18 cellular contexts compared by ENCODE assay signal in the genomic region with DNA sequence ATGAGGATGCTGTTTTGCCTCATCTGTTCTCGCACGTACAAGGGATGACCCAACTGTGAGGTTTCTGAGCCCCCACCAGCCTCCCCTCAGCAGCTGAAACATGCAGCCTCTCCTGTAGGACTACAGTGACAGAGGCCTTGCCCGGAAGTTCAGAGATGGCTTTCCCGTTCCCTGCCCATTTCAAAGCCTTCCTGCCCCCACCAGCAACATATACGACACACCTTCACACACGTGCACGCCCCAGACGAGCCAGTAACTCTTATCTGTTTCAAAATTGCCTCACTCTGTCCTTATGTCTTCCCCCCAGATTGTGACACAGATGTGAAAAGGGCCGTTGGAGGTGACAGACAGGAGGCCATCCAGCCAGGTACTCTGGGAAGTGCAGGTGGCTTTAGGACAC.
"Had no signal": no experiment of that assay in that cellular context is flagged by ENCODE, and none has a peak within 500 bp of the region (broad histone marks: within the 10 kb centered on the region; RNA-seq: fewer than 3 reads in every experiment).

No MANE protein-coding gene starts in this region.

- H3K36me3 Mint-ChIP-seq: activated CD8-positive, alpha-beta memory T cell treated with anti-CD3 and anti-CD28 coated beads, Interleukin-2, amount 10 ng/mL, durations not matched to agents 7 days and 5 days; activated naive CD8-positive, alpha-beta T cell treated with anti-CD3 and anti-CD28 coated beads for 36 hours; immature natural killer cell; naive thymus-derived CD8-positive, alpha-beta T cell had no signal

- FAIRE-seq: colon, endometrium had no signal

- H3K27ac Mint-ChIP-seq: activated CD4-positive, alpha-beta memory T cell treated with anti-CD3 and anti-CD28 coated beads, Interleukin-2, amount 10 ng/mL, durations not matched to agents 7 days and 5 days; activated CD8-positive, alpha-beta memory T cell treated with anti-CD3 and anti-CD28 coated beads, Interleukin-2, amount 10 ng/mL, durations not matched to agents 7 days and 5 days; activated naive CD8-positive, alpha-beta T cell treated with anti-CD3 and anti-CD28 coated beads for 36 hours; immature natural killer cell; naive thymus-derived CD8-positive, alpha-beta T cell had no signal

- H3K4me1 ChIP-seq: gastrocnemius medialis, transverse colon, uterus had no signal

- H3K4me3 Mint-ChIP-seq: activated CD4-positive, alpha-beta memory T cell treated with anti-CD3 and anti-CD28 coated beads, Interleukin-2, amount 10 ng/mL, durations not matched to agents 7 days and 5 days; activated CD8-positive, alpha-beta memory T cell treated with anti-CD3 and anti-CD28 coated beads, Interleukin-2, amount 10 ng/mL, durations not matched to agents 7 days and 5 days; activated naive CD8-positive, alpha-beta T cell treated with anti-CD3 and anti-CD28 coated beads for 36 hours; immature natural killer cell had no signal

- H3K9me3 ChIP-seq: gastrocnemius medialis, heart left ventricle, transverse colon, uterus had no signal

- H3K4me1 Mint-ChIP-seq: activated CD8-positive, alpha-beta memory T cell treated with anti-CD3 and anti-CD28 coated beads, Interleukin-2, amount 10 ng/mL, durations not matched to agents 7 days and 5 days; activated naive CD8-positive, alpha-beta T cell treated with anti-CD3 and anti-CD28 coated beads for 36 hours; immature natural killer cell had no signal

- H3K27ac ChIP-seq: gastrocnemius medialis, heart left ventricle, transverse colon, uterus, WERI-Rb-1 had no signal

- H3K27me3 ChIP-seq: gastrocnemius medialis, heart left ventricle, transverse colon, uterus had no signal

- ATAC-seq: activated CD8-positive, alpha-beta memory T cell treated with anti-CD3 and anti-CD28 coated beads, Interleukin-2, amount 10 ng/mL, durations not matched to agents 7 days and 5 days; gastrocnemius medialis; heart left ventricle; naive thymus-derived CD8-positive, alpha-beta T cell had no signal

- H3K4me3 ChIP-seq: gastrocnemius medialis, heart left ventricle, transverse colon, uterus had no signal

- DNase-seq: activated CD4-positive, alpha-beta memory T cell treated with anti-CD3 and anti-CD28 coated beads, Interleukin-2, amount 10 ng/mL, durations not matched to agents 7 days and 5 days; activated CD8-positive, alpha-beta memory T cell treated with anti-CD3 and anti-CD28 coated beads, Interleukin-2, amount 10 ng/mL, durations not matched to agents 7 days and 5 days; activated naive CD8-positive, alpha-beta T cell treated with anti-CD3 and anti-CD28 coated beads for 36 hours; amniotic stem cell; caudate nucleus; gastrocnemius medialis; heart left ventricle; immature natural killer cell; kidney glomerular epithelial cell; mesendoderm; naive thymus-derived CD8-positive, alpha-beta T cell; stimulated activated naive CD4-positive, alpha-beta T cell treated with Interleukin-2 at 50 U/mL for 16 hours; T-helper 2 cell; transverse colon; uterus; WERI-Rb-1 had no signal

- H3K9me3 Mint-ChIP-seq: activated CD4-positive, alpha-beta memory T cell treated with anti-CD3 and anti-CD28 coated beads, Interleukin-2, amount 10 ng/mL, durations not matched to agents 7 days and 5 days; activated naive CD8-positive, alpha-beta T cell treated with anti-CD3 and anti-CD28 coated beads for 36 hours; immature natural killer cell; naive thymus-derived CD8-positive, alpha-beta T cell had no signal

- H3K36me3 ChIP-seq: uterus had no signal
